Comparison of ENCODE assay signal across 8 cellular contexts in genomic region chr1:100894622-100895539, GRCh38. TPM values are rescaled to one million over a fixed set of nuclear protein-coding genes. Genes with fewer than 3 reads are reported as not detected.
DNase-seq lines count a peak whose midpoint lies in the region; ATAC-seq and TF ChIP-seq lines count a peak whose summit lies in the region.

EXTL2 (minus strand) TSS chr1:100894842; CDS start chr1:100888757, 6,085 bp downstream.

- H3K79me2 ChIP-seq in DOHH2 (ENCODE audit: control insufficient read depth, low read length) = peaks cover 37% of the 10 kb centered on the region

- H3K4me3 Mint-ChIP-seq in natural killer cell treated with Interleukin-12 subunit alpha and Interleukin-12 subunit beta and Interleukin-15 and Interleukin-18, amount 100 ng/mL, for 72 hours = peak within 1 kb of the TSS; percentile 98
- H3K4me3 Mint-ChIP-seq in stimulated activated naive CD8-positive, alpha-beta T cell treated with anti-CD3 and anti-CD28 coated beads, Interleukin-15, amount 100 ng/mL, for 72 hours = peak within 1 kb of the TSS; percentile 99

- H3K4me1 Mint-ChIP-seq in natural killer cell treated with Interleukin-12 subunit alpha and Interleukin-12 subunit beta and Interleukin-15 and Interleukin-18, amount 100 ng/mL, for 72 hours (ENCODE audit: low read depth in 2 of 2) = peaks cover 46 to 63% of the 10 kb centered on the region in 2 donors
- H3K4me1 Mint-ChIP-seq in stimulated activated naive CD8-positive, alpha-beta T cell treated with anti-CD3 and anti-CD28 coated beads, Interleukin-15, amount 100 ng/mL, for 72 hours = peaks cover 39% of the 10 kb centered on the region

- no peaks in the 10 kb centered on the region for H3K9me2 ChIP-seq in DOHH2 (replicated peaks; ENCODE audit: control insufficient read depth, low read length)

- H3K9me3 ChIP-seq in DOHH2 (ENCODE audit: control insufficient read depth, insufficient read depth, low read length) = peaks cover 9% of the 10 kb centered on the region

- H3K27ac ChIP-seq in DOHH2 (ENCODE audit: low read depth, low read length) = peak within 1 kb of the TSS; percentile 78

- H3F3A ChIP-seq in DOHH2 (ENCODE audit: control insufficient read depth, insufficient read depth) = peaks cover 9% of the 10 kb centered on the region; the same call in 1 of the 2 replicates

- DNase-seq in Kasumi-1 (lab: John Stamatoyannopoulos, UW) (peak; percentile 72 to 86), RPMI7951 (ENCODE audit: low read depth) (peak; percentile 96), fibroblast of the aortic adventitia (ENCODE audit: low read depth) (peak; percentile 71)
- peak; percentile 88 for DNase-seq in activated effector memory CD4-positive, alpha-beta T cell treated with anti-CD3 and anti-CD28 coated beads, Interleukin-2, amount 50 U/mL, for 16 hours
- DNase-seq in natural killer cell treated with Interleukin-12 subunit alpha and Interleukin-12 subunit beta and Interleukin-15 and Interleukin-18, amount 100 ng/mL, for 72 hours (ENCODE audit: low spot score) = peak; percentile 84
- peak; percentile 71 to 72 for DNase-seq in stimulated activated naive CD8-positive, alpha-beta T cell treated with anti-CD3 and anti-CD28 coated beads, Interleukin-15, amount 100 ng/mL, for 72 hours

- no peaks in the 10 kb centered on the region for H3K27me3 Mint-ChIP-seq in natural killer cell treated with Interleukin-12 subunit alpha and Interleukin-12 subunit beta and Interleukin-15 and Interleukin-18, amount 100 ng/mL, for 72 hours
- H3K27me3 Mint-ChIP-seq in stimulated activated naive CD8-positive, alpha-beta T cell treated with anti-CD3 and anti-CD28 coated beads, Interleukin-15, amount 100 ng/mL, for 72 hours = no peaks in the 10 kb centered on the region

- TF ChIP-seq CTCF in DOHH2 (IDR thresholded peaks at IDR 0.05; ENCODE audit: low read depth, low read length, poor library complexity, severe bottlenecking) = no peak
- TF ChIP-seq CTCF in fibroblast of the aortic adventitia (IDR thresholded peaks at IDR 0.05; ENCODE audit: insufficient read depth, low read length) = no peak

- no peaks in the 10 kb centered on the region for H3K27me3 ChIP-seq in DOHH2 (ENCODE audit: control insufficient read depth, low read length)

- H3K27ac Mint-ChIP-seq in natural killer cell treated with Interleukin-12 subunit alpha and Interleukin-12 subunit beta and Interleukin-15 and Interleukin-18, amount 100 ng/mL, for 72 hours = peak within 1 kb of the TSS; percentile 99 to 100
- H3K27ac Mint-ChIP-seq in stimulated activated naive CD8-positive, alpha-beta T cell treated with anti-CD3 and anti-CD28 coated beads, Interleukin-15, amount 100 ng/mL, for 72 hours = peak within 1 kb of the TSS; percentile 99 to 100

- peak within 1 kb of the TSS; percentile 89 for H3K4me2 ChIP-seq in DOHH2 (ENCODE audit: low read length)

- peaks cover 26% of the 10 kb centered on the region for H3K4me1 ChIP-seq in DOHH2 (ENCODE audit: control insufficient read depth, low read length)

- H3K4me3 ChIP-seq in DOHH2 (ENCODE audit: low read length) (peak within 1 kb of the TSS; percentile 98), fibroblast of the aortic adventitia (ENCODE audit: low read depth, low read length) (peak within 1 kb of the TSS; percentile 94)

- H3K36me3 Mint-ChIP-seq in natural killer cell treated with Interleukin-12 subunit alpha and Interleukin-12 subunit beta and Interleukin-15 and Interleukin-18, amount 100 ng/mL, for 72 hours = peaks cover 22% of the 10 kb centered on the region

- peak; percentile 52 for ATAC-seq in GM21825 (IDR thresholded peaks at IDR 0.05; ENCODE audit: unreplicated experiment)
- peak; percentile 12 to 22 for ATAC-seq in natural killer cell treated with Interleukin-12 subunit alpha and Interleukin-12 subunit beta and Interleukin-15 and Interleukin-18, amount 100 ng/mL, for 72 hours
- ATAC-seq in stimulated activated naive CD8-positive, alpha-beta T cell treated with anti-CD3 and anti-CD28 coated beads, Interleukin-15, amount 100 ng/mL, for 72 hours = peak; percentile 33

- no peaks in the 10 kb centered on the region for H4K20me1 ChIP-seq in DOHH2 (ENCODE audit: control insufficient read depth, insufficient read depth, low read depth, low read length)

- peaks cover 4% of the 10 kb centered on the region for H3K9me3 Mint-ChIP-seq in natural killer cell treated with Interleukin-12 subunit alpha and Interleukin-12 subunit beta and Interleukin-15 and Interleukin-18, amount 100 ng/mL, for 72 hours
- H3K9me3 Mint-ChIP-seq in stimulated activated naive CD8-positive, alpha-beta T cell treated with anti-CD3 and anti-CD28 coated beads, Interleukin-15, amount 100 ng/mL, for 72 hours = peaks cover 12 to 15% of the 10 kb centered on the region in 2 donors

- peaks cover 30% of the 10 kb centered on the region for H3K36me3 ChIP-seq in DOHH2 (ENCODE audit: control insufficient read depth, low read length)

RNA-seq across cellular contexts. Expression of gene EXTL2, which starts in this region (rescaled TPM):
- 50.6 and 57.2 TPM in 2 replicates for total RNA-seq in RPMI7951 (2014; rRNA removed; shearing (Covaris generic))
- total RNA-seq in fibroblast of the aortic adventitia (ENCODE audit: low replicate concordance) = 12.2 and 34.1 TPM in 2 replicates
- 1 to 10 TPM; 3.2 to 10.0 TPM for total RNA-seq in natural killer cell treated with Interleukin-12 subunit alpha and Interleukin-12 subunit beta and Interleukin-15 and Interleukin-18, amount 100 ng/mL, for 72 hours

Comparison
In these comparisons a context has a peak if more than half of its experiments do, and no peak if none do; other contexts are left out.
1. Peak in every context shown above with its lines: DNase-seq, ATAC-seq, H3K4me3 ChIP-seq and H3K27ac ChIP-seq.